12 cellular contexts compared by ENCODE assay signal in genomic region chr10:103889121-103889720, GRCh38. TPM values are rescaled to one million over a fixed set of nuclear protein-coding genes. Genes with fewer than 3 reads are reported as not detected.
A peak's percentile ranks its signal among the peaks of the same experiment; 100 is the strongest.
DNase-seq lines count a peak whose midpoint lies in the region; ATAC-seq and TF ChIP-seq lines count a peak whose summit lies in the region.
"Had no signal": no experiment of that assay in that cellular context is flagged by ENCODE, and none has a peak within 500 bp of the region (broad histone marks: within the 10 kb centered on the region; RNA-seq: fewer than 3 reads in every experiment).

No MANE protein-coding gene starts in this region.

- H3K27me3 Mint-ChIP-seq in HFFc6 (ENCODE audit: insufficient read depth): no peaks in the 10 kb centered on the region; the same call in 1 of the 2 replicates
- H3K27me3 Mint-ChIP-seq in activated T-helper 1 cell treated with anti-CD3 and anti-CD28 coated beads, Interleukin-12 subunit alpha, Interleukin-12 subunit beta, Interleukin-2, Interleukin-4 antibody, amounts not matched to agents 30 ng/mL and 10 ng/mL and 1 ng/mL, durations not matched to agents 14 hours and 24 hours and 36 hours (ENCODE audit: insufficient read depth): no peaks in the 10 kb centered on the region
- H3K27me3 Mint-ChIP-seq in stimulated activated memory B cell treated with anti-CD40 and anti-IgM and Interleukin-4, amounts not matched to agents 10 μg/mL and 1 μg/mL and 100 μg/mL, for 72 hours: no peaks in the 10 kb centered on the region

- H3K27me3 ChIP-seq in layer of hippocampus (ENCODE audit: control insufficient read depth, insufficient read depth, low read length): no peaks in the 10 kb centered on the region
- H3K27me3 ChIP-seq: neural progenitor cell had no signal

- intact Hi-C loops in activated T-helper 1 cell treated with anti-CD3 and anti-CD28 coated beads, Interleukin-12 subunit alpha, Interleukin-12 subunit beta, Interleukin-2, Interleukin-4 antibody, amounts not matched to agents 30 ng/mL and 10 ng/mL and 1 ng/mL, durations not matched to agents 14 hours and 24 hours and 36 hours (cut with micrococcal nuclease): loop anchor here (2.0 kb wide), 1 partner anchor 128 kb away; no protein-coding TSS in a partner anchor

- H3K9me3 Mint-ChIP-seq in HFFc6: no peaks in the 10 kb centered on the region
- no peaks in the 10 kb centered on the region for H3K9me3 Mint-ChIP-seq in activated T-helper 1 cell treated with anti-CD3 and anti-CD28 coated beads, Interleukin-12 subunit alpha, Interleukin-12 subunit beta, Interleukin-2, Interleukin-4 antibody, amounts not matched to agents 30 ng/mL and 10 ng/mL and 1 ng/mL, durations not matched to agents 14 hours and 24 hours and 36 hours
- H3K9me3 Mint-ChIP-seq in stimulated activated memory B cell treated with anti-CD40 and anti-IgM and Interleukin-4, amounts not matched to agents 10 μg/mL and 1 μg/mL and 100 μg/mL, for 72 hours: no peaks in the 10 kb centered on the region
- H3K9me3 Mint-ChIP-seq: neural progenitor cell had no signal

- TF ChIP-seq CTCF in HFFc6 (IDR thresholded peaks at IDR 0.05): no peak

- H3K27ac ChIP-seq in layer of hippocampus (ENCODE audit: low read depth, low read length): peak overlapping the region; percentile 5
- H3K27ac ChIP-seq: neural progenitor cell had no signal

- ATAC-seq in stimulated activated memory B cell treated with anti-CD40 and anti-IgM and Interleukin-4, amounts not matched to agents 10 μg/mL and 1 μg/mL and 100 μg/mL, for 72 hours: no peak
- ATAC-seq in HG02938 (IDR thresholded peaks at IDR 0.05; ENCODE audit: unreplicated experiment): no peak

- no peak overlapping the region for H3K4me3 Mint-ChIP-seq in HFFc6
- H3K4me3 Mint-ChIP-seq in activated T-helper 1 cell treated with anti-CD3 and anti-CD28 coated beads, Interleukin-12 subunit alpha, Interleukin-12 subunit beta, Interleukin-2, Interleukin-4 antibody, amounts not matched to agents 30 ng/mL and 10 ng/mL and 1 ng/mL, durations not matched to agents 14 hours and 24 hours and 36 hours: no peak overlapping the region
- H3K4me3 Mint-ChIP-seq in stimulated activated memory B cell treated with anti-CD40 and anti-IgM and Interleukin-4, amounts not matched to agents 10 μg/mL and 1 μg/mL and 100 μg/mL, for 72 hours: no peak overlapping the region
- H3K4me3 Mint-ChIP-seq: neural progenitor cell had no signal

- H3K36me3 Mint-ChIP-seq in HFFc6 (ENCODE audit: low read depth): no peaks in the 10 kb centered on the region
- H3K36me3 Mint-ChIP-seq in activated T-helper 1 cell treated with anti-CD3 and anti-CD28 coated beads, Interleukin-12 subunit alpha, Interleukin-12 subunit beta, Interleukin-2, Interleukin-4 antibody, amounts not matched to agents 30 ng/mL and 10 ng/mL and 1 ng/mL, durations not matched to agents 14 hours and 24 hours and 36 hours (ENCODE audit: low read depth): peaks cover 24% of the 10 kb centered on the region
- H3K36me3 Mint-ChIP-seq in stimulated activated memory B cell treated with anti-CD40 and anti-IgM and Interleukin-4, amounts not matched to agents 10 μg/mL and 1 μg/mL and 100 μg/mL, for 72 hours: peaks cover 25% of the 10 kb centered on the region

- no peak for DNase-seq in HFFc6
- DNase-seq in activated T-helper 1 cell treated with anti-CD3 and anti-CD28 coated beads, Interleukin-12 subunit alpha, Interleukin-12 subunit beta, Interleukin-2, Interleukin-4 antibody, amounts not matched to agents 30 ng/mL and 10 ng/mL and 1 ng/mL, durations not matched to agents 14 hours and 24 hours and 36 hours (ENCODE audit: low spot score): no peak
- no peak for DNase-seq in NCI-H526 (lab: John Stamatoyannopoulos, UW)
- no peak for DNase-seq in SHP77 (lab: John Stamatoyannopoulos, UW)
- DNase-seq: activated CD4-positive, alpha-beta T cell treated with anti-CD3 and anti-CD28 coated beads, Interleukin-2, amount 50 U/mL, for 1 hour; NCI-H69; stimulated activated CD4-positive, alpha-beta T cell treated with anti-CD3 and anti-CD28 coated beads, Interleukin-2, amount 100 ng/mL, for 48 hours; trophoblast cell had no signal

- peak overlapping the region; percentile 40 for H3K27ac Mint-ChIP-seq in HFFc6
- peak overlapping the region; percentile 80 for H3K27ac Mint-ChIP-seq in activated T-helper 1 cell treated with anti-CD3 and anti-CD28 coated beads, Interleukin-12 subunit alpha, Interleukin-12 subunit beta, Interleukin-2, Interleukin-4 antibody, amounts not matched to agents 30 ng/mL and 10 ng/mL and 1 ng/mL, durations not matched to agents 14 hours and 24 hours and 36 hours
- H3K27ac Mint-ChIP-seq in stimulated activated memory B cell treated with anti-CD40 and anti-IgM and Interleukin-4, amounts not matched to agents 10 μg/mL and 1 μg/mL and 100 μg/mL, for 72 hours: peak overlapping the region; percentile 40
- H3K27ac Mint-ChIP-seq: neural progenitor cell had no signal

- H3K4me1 Mint-ChIP-seq in HFFc6 (ENCODE audit: low read depth): peaks cover 46% of the 10 kb centered on the region
- peaks cover 41% of the 10 kb centered on the region for H3K4me1 Mint-ChIP-seq in activated T-helper 1 cell treated with anti-CD3 and anti-CD28 coated beads, Interleukin-12 subunit alpha, Interleukin-12 subunit beta, Interleukin-2, Interleukin-4 antibody, amounts not matched to agents 30 ng/mL and 10 ng/mL and 1 ng/mL, durations not matched to agents 14 hours and 24 hours and 36 hours (ENCODE audit: low read depth)
- no peaks in the 10 kb centered on the region for H3K4me1 Mint-ChIP-seq in stimulated activated memory B cell treated with anti-CD40 and anti-IgM and Interleukin-4, amounts not matched to agents 10 μg/mL and 1 μg/mL and 100 μg/mL, for 72 hours

RNA-seq across cellular contexts. Expression of gene STN1, which starts 28.8 kb away (rescaled TPM):
- total RNA-seq in HFFc6 (2021; fragmentation: NEBNext Ultra II Directional; extraction: Animal tissue kit (Norgen Biotek cat#: 25700)): 10 to 100 TPM; 12.1 to 15.6 (median 14.7) TPM
- 19.4 and 20.0 TPM in 2 replicates for total RNA-seq in activated T-helper 1 cell treated with anti-CD3 and anti-CD28 coated beads, Interleukin-12 subunit alpha, Interleukin-12 subunit beta, Interleukin-2, Interleukin-4 antibody, amounts not matched to agents 30 ng/mL and 10 ng/mL and 1 ng/mL, durations not matched to agents 14 hours and 24 hours and 36 hours

RNA-seq across cellular contexts. Expression of gene SH3PXD2A, which starts 33.8 kb away (rescaled TPM):
- 100 to 1,000 TPM in 2 of 6 experiments, 10 to 100 TPM in 4; 75.5 to 113 (median 81.1) TPM for total RNA-seq in HFFc6 (2021; fragmentation: NEBNext Ultra II Directional; extraction: Animal tissue kit (Norgen Biotek cat#: 25700))
- total RNA-seq in activated T-helper 1 cell treated with anti-CD3 and anti-CD28 coated beads, Interleukin-12 subunit alpha, Interleukin-12 subunit beta, Interleukin-2, Interleukin-4 antibody, amounts not matched to agents 30 ng/mL and 10 ng/mL and 1 ng/mL, durations not matched to agents 14 hours and 24 hours and 36 hours: 9.6 and 10.4 TPM in 2 replicates
